In genomic region chr11:106082096-106082495, GRCh38 we compare ENCODE assay signal across 23 cellular contexts. TPM values are rescaled to one million over a fixed set of nuclear protein-coding genes. Genes with fewer than 3 reads are reported as not detected.
"Had no signal": no experiment of that assay in that cellular context is flagged by ENCODE, and none has a peak within 500 bp of the region (broad histone marks: within the 10 kb centered on the region; RNA-seq: fewer than 3 reads in every experiment).

No MANE protein-coding gene starts in this region.

- H3K27ac ChIP-seq: ascending aorta, stomach, testis, upper lobe of left lung had no signal

- H3K9me3 ChIP-seq: ascending aorta, stomach, testis, upper lobe of left lung had no signal

- H3K27ac Mint-ChIP-seq: activated B cell treated with CpG ODN at 0.5 μM for 24 hours; activated CD8-positive, alpha-beta T cell treated with anti-CD3 and anti-CD28 coated beads for 36 hours; endodermal cell; mesothelial cell of epicardium; T-helper 1 cell treated with Interleukin-12 subunit alpha and Interleukin-12 subunit beta and Interleukin-4 antibody, amounts not matched to agents 30 μg/mL and 1 μg/mL, for 36 hours had no signal

- H3K27me3 Mint-ChIP-seq: activated B cell treated with CpG ODN at 0.5 μM for 24 hours; activated CD8-positive, alpha-beta T cell treated with anti-CD3 and anti-CD28 coated beads for 36 hours had no signal

- ATAC-seq: activated CD8-positive, alpha-beta T cell treated with anti-CD3 and anti-CD28 coated beads for 36 hours; right cardiac atrium had no signal

- H3K9me3 Mint-ChIP-seq: activated B cell treated with CpG ODN at 0.5 μM for 24 hours; activated CD8-positive, alpha-beta T cell treated with anti-CD3 and anti-CD28 coated beads for 36 hours; endodermal cell; mesothelial cell of epicardium; T-helper 1 cell treated with Interleukin-12 subunit alpha and Interleukin-12 subunit beta and Interleukin-4 antibody, amounts not matched to agents 30 μg/mL and 1 μg/mL, for 36 hours had no signal

- FAIRE-seq: bronchial epithelial cell, islet of Langerhans, small intestine had no signal

- H3K27me3 ChIP-seq: ascending aorta, stomach, testis, upper lobe of left lung had no signal

- H3K4me3 Mint-ChIP-seq: activated B cell treated with CpG ODN at 0.5 μM for 24 hours; activated CD8-positive, alpha-beta T cell treated with anti-CD3 and anti-CD28 coated beads for 36 hours; endodermal cell; mesothelial cell of epicardium; T-helper 1 cell treated with Interleukin-12 subunit alpha and Interleukin-12 subunit beta and Interleukin-4 antibody, amounts not matched to agents 30 μg/mL and 1 μg/mL, for 36 hours had no signal

- DNase-seq: activated B cell treated with CpG ODN at 0.5 μM for 24 hours; activated CD4-positive, alpha-beta T cell treated with anti-CD3 and anti-CD28 coated beads for 48 hours; activated CD8-positive, alpha-beta memory T cell treated with anti-CD3 and anti-CD28 coated beads, Interleukin-2, amount 50 U/mL, for 4 hours; activated CD8-positive, alpha-beta T cell treated with anti-CD3 and anti-CD28 coated beads for 36 hours; activated gamma-delta T cell; activated T-cell treated with anti-CD3 and anti-CD28 coated beads, Interleukin-2, amount 50 U/mL, for 48 hours; dermis blood vessel endothelial cell; endodermal cell; erythroblast; nucleus accumbens; right cardiac atrium; small intestine; stimulated activated CD4-positive, alpha-beta T cell treated with anti-CD3 and anti-CD28 coated beads, Interleukin-4, amount 100 ng/mL, for 4 hours; stimulated activated CD8-positive, alpha-beta memory T cell treated with anti-CD3 and anti-CD28 coated beads, Interleukin-4, amount 100 ng/mL, for 48 hours; stomach; testis; upper lobe of left lung had no signal

- H3K4me3 ChIP-seq: ascending aorta, lung, stomach, testis, upper lobe of left lung had no signal

RNA-seq across cellular contexts. Expression of gene KBTBD3, which starts 4.9 kb away (rescaled TPM):
- total RNA-seq: ascending aorta had no signal
